In genomic region chr12:52903285-52903854, GRCh38 we compare ENCODE assay signal across 1 cellular context.
TF ChIP-seq lines count a peak whose summit lies in the region.

No MANE protein-coding gene starts in this region.

TF ChIP-seq in HEK293, 187 proteins besides CTCF, POLR2A, EP300 and RAD21 (continued from another document):
- TF ChIP-seq ZBTB44 (tag by site-specific recombination; IDR thresholded peaks at IDR 0.05) (peak; percentile 74; the same call in 1 of the 2 replicates), ZNF76 (tag by site-specific recombination; IDR thresholded peaks at IDR 0.05; ENCODE audit: borderline replicate concordance, low read depth) (peak; percentile 96), ZNF2 (tag by site-specific recombination; IDR thresholded peaks at IDR 0.05) (peak; percentile 16; the same call in 1 of the 2 replicates), OSR2 (tag by site-specific recombination; IDR thresholded peaks at IDR 0.05) (peak; percentile 26; the same call in 1 of the 2 replicates)
